Comparison of ENCODE assay signal across 12 cellular contexts in genomic region chr15:101664303-101664913, GRCh38. TPM values are rescaled to one million over a fixed set of nuclear protein-coding genes. Genes with fewer than 3 reads are reported as not detected.
DNase-seq lines count a peak whose midpoint lies in the region; ATAC-seq, FAIRE-seq and TF ChIP-seq lines count a peak whose summit lies in the region.
"Had no signal": no experiment of that assay in that cellular context is flagged by ENCODE, and none has a peak within 500 bp of the region (broad histone marks: within the 10 kb centered on the region; RNA-seq: fewer than 3 reads in every experiment).

No MANE protein-coding gene starts in this region.

- FAIRE-seq in K562 (lab: Jason Lieb, UNC), result peak; percentile 62

- H3K36me3 ChIP-seq in Caco-2 (ENCODE audit: control insufficient read depth, insufficient read depth, low read length), result no peaks in the 10 kb centered on the region
- peaks cover 9% of the 10 kb centered on the region; the same call in 1 of the 3 replicates for H3K36me3 ChIP-seq in K562 (ENCODE audit: control insufficient read depth, insufficient read depth, low read length)
- H3K36me3 ChIP-seq in thyroid gland, result no peaks in the 10 kb centered on the region

- ATAC-seq in K562, result peak; percentile 96
- ATAC-seq in HG02852 (IDR thresholded peaks at IDR 0.05; ENCODE audit: unreplicated experiment), result no peak
- ATAC-seq: activated T-cell treated with anti-CD3 and anti-CD28 coated beads, Interleukin-2, amount 50 U/mL, for 4 hours; lower lobe of right lung had no signal

- no peaks in the 10 kb centered on the region for H3K27me3 Mint-ChIP-seq in Caco-2 (ENCODE audit: insufficient read depth, unreplicated experiment)

- peaks cover 10% of the 10 kb centered on the region for H3K4me1 Mint-ChIP-seq in Caco-2 (ENCODE audit: low read depth, unreplicated experiment)

- POLR2A ChIA-PET in Caco-2 (lab: Charles Lee) (no interaction called here), K562 (lab: Yijun Ruan, JAX) (interaction anchor here (0.6 kb wide), 1 partner anchor 17 kb away, joined by 4 read pairs; no protein-coding TSS in a partner anchor)

- H3K36me3 Mint-ChIP-seq in Caco-2 (ENCODE audit: insufficient read depth, unreplicated experiment), result no peaks in the 10 kb centered on the region

- TF ChIP-seq EP300 in K562 (IDR thresholded peaks at IDR 0.05; ENCODE audit: low read length), result no peak

- no peaks in the 10 kb centered on the region for H3K9me3 Mint-ChIP-seq in Caco-2 (ENCODE audit: unreplicated experiment)
- H3K9me3 Mint-ChIP-seq: activated T-cell treated with anti-CD3 and anti-CD28 coated beads, Interleukin-2, amount 50 U/mL, for 4 hours had no signal

- no TSS peak for BruUV-seq in Caco-2 (replicated peaks; lab: Mats Ljungman, UMichigan)
- no TSS peak for BruUV-seq in K562 (replicated peaks; lab: Mats Ljungman, UMichigan)

- TF ChIP-seq RAD21 in K562 (CRISPR knock-in tag; conservative IDR thresholded peaks at IDR 0.05 in 1 of 2, IDR thresholded peaks at IDR 0.05 in 1 of 2), result peak in 1 of 2 experiments; percentile 40; a peak in 2 of 4 replicates

- TF ChIP-seq CTCF in Caco-2 (IDR thresholded peaks at IDR 0.05; ENCODE audit: insufficient read depth in 1 of 2, low read depth in 1 of 2, low read length in 1 of 2, severe bottlenecking in 1 of 2, unreplicated experiment in 1 of 2) (peak; percentile 35 to 70), K562 (IDR thresholded peaks at IDR 0.05 in 2 of 3, conservative IDR thresholded peaks at IDR 0.05 in 1 of 3; ENCODE audit: insufficient read depth in 2 of 3, low read depth in 1 of 3, low read length in 3 of 3) (peak; percentile 47 to 62 (median 47)), thyroid gland (IDR thresholded peaks at IDR 0.05) (no peak), GM13977 (IDR thresholded peaks at IDR 0.05; ENCODE audit: extremely low read depth, insufficient read depth, missing control alignments) (no peak)

- H3K4me3 Mint-ChIP-seq in Caco-2 (ENCODE audit: unreplicated experiment), result no peak overlapping the region
- H3K4me3 Mint-ChIP-seq: activated T-cell treated with anti-CD3 and anti-CD28 coated beads, Interleukin-2, amount 50 U/mL, for 4 hours had no signal

- H3K9me1 ChIP-seq in K562 (ENCODE audit: control insufficient read depth, insufficient read depth, low read length), result no peaks in the 10 kb centered on the region

- no peaks in the 10 kb centered on the region for H4K20me1 ChIP-seq in K562 (replicated peaks; ENCODE audit: control insufficient read depth, insufficient read depth, low read length)

- DNase-seq in Caco-2, result peak in 1 of 2 experiments; percentile 41
- peak; percentile 37 for DNase-seq in HuH-7 (ENCODE audit: low spot score)
- DNase-seq in K562 (ENCODE audit: extremely low read depth in 1 of 4, low spot score in 3 of 4), result peak in 3 of 4 experiments; percentile 28 to 53 (median 29)
- DNase-seq in lung microvascular endothelial cell (ENCODE audit: low read depth in 2 of 2), result peak; percentile 29 to 68
- DNase-seq in NOMO-1 (lab: John Stamatoyannopoulos, UW; ENCODE audit: unreplicated experiment in 2 of 2), result no peak
- no peak for DNase-seq in thyroid gland
- no peak for DNase-seq in GM13977 (ENCODE audit: low spot score)
- DNase-seq: activated T-cell treated with anti-CD3 and anti-CD28 coated beads, Interleukin-2, amount 50 U/mL, for 4 hours; lower lobe of right lung; NCI-H2081 treated with DMSO at 0.1 percent for 48 hours; stimulated activated CD4-positive, alpha-beta T cell treated with anti-CD3 and anti-CD28 coated beads, Interleukin-15, amount 100 ng/mL, for 24 hours had no signal

- no peak overlapping the region; a peak in 1 of 4 replicates for H3K9ac ChIP-seq in K562 (ENCODE audit: insufficient read depth in 1 of 2, low read depth in 2 of 2, low read length in 2 of 2)

- H3K9me3 ChIP-seq in Caco-2 (no peaks in the 10 kb centered on the region), K562 (replicated peaks; ENCODE audit: control insufficient read depth, insufficient read depth, low read depth, low read length) (no peaks in the 10 kb centered on the region), thyroid gland (no peaks in the 10 kb centered on the region)
- H3K9me3 ChIP-seq: lower lobe of right lung had no signal

- TF ChIP-seq POLR2A in K562 (conservative IDR thresholded peaks at IDR 0.05) (no peak), thyroid gland (IDR thresholded peaks at IDR 0.05) (no peak)

- 48% methylated on average over 9 of the region's 9 CpGs for WGBS in K562 (ENCODE audit: insufficient coverage, low coverage, missing lambda C conversion rate)
- WGBS in thyroid gland, 2 donors, result 82 to 85% methylated on average over 9 of the region's 9 CpGs

- no peak overlapping the region for H2AFZ ChIP-seq in K562 (ENCODE audit: low read depth, low read length)

- no peaks in the 10 kb centered on the region for H3K4me1 ChIP-seq in Caco-2
- H3K4me1 ChIP-seq in K562 (replicated peaks in 1 of 2; ENCODE audit: control insufficient read depth in 2 of 2, insufficient read depth in 2 of 2, low read length in 2 of 2), result no peaks in the 10 kb centered on the region; a peak in 1 of 5 replicates
- H3K4me1 ChIP-seq in thyroid gland, result no peaks in the 10 kb centered on the region
- H3K4me1 ChIP-seq: lower lobe of right lung had no signal

- in situ Hi-C loops in K562 (cut with MboI) (no loop called here), GM13977 (cut with MboI; ENCODE audit: low pct_unique_long_range_greater_than_20kb, low sequenced_read_pairs, unreplicated experiment) (no loop called here)

- CTCF ChIA-PET in Caco-2 (lab: Charles Lee), result interaction anchor here (0.5 to 0.7 kb wide), 3 partner anchors 12 to 46 kb away, joined by 3 to 5 read pairs (median 3); no protein-coding TSS in a partner anchor
- CTCF ChIA-PET in K562 (lab: Yijun Ruan, JAX; ENCODE audit: low intra/inter-chr PET ratio), result no interaction called here

- no peak overlapping the region for H3K27ac Mint-ChIP-seq in Caco-2 (ENCODE audit: unreplicated experiment)

- H3K4me3 ChIP-seq in Caco-2 (ENCODE audit: low read depth, low read length) (no peak overlapping the region), K562 (no peak overlapping the region), thyroid gland (replicated peaks in 1 of 3) (no peak overlapping the region)
- H3K4me3 ChIP-seq: lower lobe of right lung had no signal

- intact Hi-C loops in Caco-2 (cut with micrococcal nuclease; ENCODE audit: unreplicated experiment), result loop anchor here (2.0 kb wide), 1 partner anchor 108 kb away; no protein-coding TSS in a partner anchor
- intact Hi-C loops in K562 (cut with micrococcal nuclease), result no loop called here
- intact Hi-C loops in thyroid gland (cut with DNase I), result no loop called here

- no peaks in the 10 kb centered on the region for H3K79me2 ChIP-seq in K562 (ENCODE audit: control insufficient read depth, insufficient read depth, low read length)

- H3K27me3 ChIP-seq in Caco-2 (replicated peaks; ENCODE audit: control insufficient read depth, insufficient read depth, low read length) (no peaks in the 10 kb centered on the region), K562 (ENCODE audit: control insufficient read depth in 2 of 2, insufficient read depth in 2 of 2, low read length in 2 of 2) (no peaks in the 10 kb centered on the region), thyroid gland (no peaks in the 10 kb centered on the region)

- no peak overlapping the region for H3K4me2 ChIP-seq in K562 (ENCODE audit: insufficient read depth, low read length)

- H3K27ac ChIP-seq in K562 (ENCODE audit: extremely low read depth, low read depth, low read length) (no peak overlapping the region), thyroid gland (no peak overlapping the region)
- H3K27ac ChIP-seq: lower lobe of right lung had no signal

RNA-seq across cellular contexts. Expression of gene TM2D3, which starts 12.2 kb away (rescaled TPM):
- total RNA-seq in Caco-2 (2022), result 34.7 and 39.2 TPM in 2 replicates
- total RNA-seq in K562 (2011; cell fraction: chromatin; rRNA removed; ENCODE audit: low replicate concordance), result 75.4 and 111 TPM in 2 replicates
- total RNA-seq in K562 (2011; cell fraction: nucleolus; rRNA removed), result 93.2 and 100 TPM in 2 replicates
- total RNA-seq in K562 (2011; cell fraction: nucleoplasm; rRNA removed), result 121 and 152 TPM in 2 replicates
- total RNA-seq in K562 (2014; rRNA removed), result 16.5 and 23.5 TPM in 2 replicates
- 31.3 and 32.4 TPM in 2 replicates for total RNA-seq in K562 (2014; rRNA removed; fragmentation: Illumina TruSeq; extraction: Trizol)
- total RNA-seq in K562 (2015; rRNA removed; fragmentation: Illumina TruSeq; extraction: Trizol), result 34.1 and 34.9 TPM in 2 replicates
- total RNA-seq in K562 (2021), result 27.4 and 28.9 TPM in 2 replicates
- polyA plus RNA-seq in K562 (2011; rRNA removed), result 59.5 and 61.0 TPM in 2 replicates
- 33.6 and 42.8 TPM in 2 replicates for polyA plus RNA-seq in K562 (2011; cell fraction: cytosol; rRNA removed)
- 58.3 and 77.8 TPM in 2 replicates for polyA plus RNA-seq in K562 (2011; cell fraction: nucleus; rRNA removed)
- polyA plus RNA-seq in K562 (2012), result 22.2 and 31.4 TPM in 2 replicates
- 25.3 and 26.8 TPM in 2 replicates for polyA plus RNA-seq in K562 (2014; fragmentation: Illumina TruSeq; extraction: Trizol)
- 10 to 100 TPM; 59.2 to 67.9 TPM for polyA plus RNA-seq in K562 (2014; fragmentation: Nextera tagmentation; extraction: Ambion mirVana)
- polyA plus RNA-seq in K562 (2014; rRNA removed), result 27.9 and 28.2 TPM in 2 replicates
- polyA minus RNA-seq in K562 (2011; rRNA and poly(A)+ RNA removed), result 50.4 and 52.1 TPM in 2 replicates
- 20.9 and 28.2 TPM in 2 replicates for polyA minus RNA-seq in K562 (2011; cell fraction: cytosol; rRNA and poly(A)+ RNA removed)
- 67.7 and 82.9 TPM in 2 replicates for polyA minus RNA-seq in K562 (2011; cell fraction: nucleus; rRNA and poly(A)+ RNA removed)
- 28.1 and 63.5 TPM in 2 replicates for total RNA-seq in lung microvascular endothelial cell
- 10 to 100 TPM; 54.8 to 92.5 (median 71.5) TPM for total RNA-seq in thyroid gland

RNA-seq across cellular contexts. Expression of gene TARS3, which starts 59.9 kb away (rescaled TPM):
- total RNA-seq in Caco-2 (2022) (9.8 and 11.5 TPM in 2 replicates), K562 (2014; rRNA removed) (12.1 and 13.3 TPM in 2 replicates), K562 (2014; rRNA removed; fragmentation: Illumina TruSeq; extraction: Trizol) (13.2 and 14.5 TPM in 2 replicates), K562 (2015; rRNA removed; fragmentation: Illumina TruSeq; extraction: Trizol) (14.3 and 14.7 TPM in 2 replicates), K562 (2021) (8.6 and 8.7 TPM in 2 replicates), lung microvascular endothelial cell (4.8 and 10.1 TPM in 2 replicates), thyroid gland (10 to 100 TPM; 22.8 to 58.6 (median 26.6) TPM)
- total RNA-seq in K562 (2011; cell fraction: chromatin; rRNA removed; ENCODE audit: low replicate concordance), result 10.9 and 23.9 TPM in 2 replicates
- total RNA-seq in K562 (2011; cell fraction: nucleolus; rRNA removed), result 7.0 and 8.3 TPM in 2 replicates
- total RNA-seq in K562 (2011; cell fraction: nucleoplasm; rRNA removed), result 10.9 and 14.0 TPM in 2 replicates
- polyA plus RNA-seq in K562 (2011; rRNA removed) (5.1 and 5.8 TPM in 2 replicates), K562 (2014; fragmentation: Illumina TruSeq; extraction: Trizol) (8.1 and 9.8 TPM in 2 replicates), K562 (2014; fragmentation: Nextera tagmentation; extraction: Ambion mirVana) (1 to 10 TPM; 2.1 to 3.0 TPM), K562 (2014; rRNA removed) (10.0 and 10.9 TPM in 2 replicates)
- 1.7 and 2.2 TPM in 2 replicates for polyA plus RNA-seq in K562 (2011; cell fraction: cytosol; rRNA removed)
- 6.0 and 7.4 TPM in 2 replicates for polyA plus RNA-seq in K562 (2011; cell fraction: nucleus; rRNA removed)
- polyA plus RNA-seq in K562 (2012), result 6.1 and 6.9 TPM in 2 replicates
- 9.8 and 11.1 TPM in 2 replicates for polyA minus RNA-seq in K562 (2011; rRNA and poly(A)+ RNA removed)
- 6.9 and 7.2 TPM in 2 replicates for polyA minus RNA-seq in K562 (2011; cell fraction: cytosol; rRNA and poly(A)+ RNA removed)
- polyA minus RNA-seq in K562 (2011; cell fraction: nucleus; rRNA and poly(A)+ RNA removed), result 9.4 and 12.6 TPM in 2 replicates

Comparison
In these comparisons a context has a peak if more than half of its experiments do, and no peak if none do; other contexts are left out.
1. DNase-seq: peak in HuH-7 (single experiment), K562 (3 of 4) and lung microvascular endothelial cell (2 of 2); none in NOMO-1 (0 of 2), thyroid gland (0 of 2) and GM13977 (single experiment).
2. CTCF ChIP-seq: peak in Caco-2 (2 of 2) and K562 (3 of 3); none in thyroid gland (0 of 6) and GM13977 (single experiment).